ENCODE assay signal across 20 cellular contexts in the genomic region with DNA sequence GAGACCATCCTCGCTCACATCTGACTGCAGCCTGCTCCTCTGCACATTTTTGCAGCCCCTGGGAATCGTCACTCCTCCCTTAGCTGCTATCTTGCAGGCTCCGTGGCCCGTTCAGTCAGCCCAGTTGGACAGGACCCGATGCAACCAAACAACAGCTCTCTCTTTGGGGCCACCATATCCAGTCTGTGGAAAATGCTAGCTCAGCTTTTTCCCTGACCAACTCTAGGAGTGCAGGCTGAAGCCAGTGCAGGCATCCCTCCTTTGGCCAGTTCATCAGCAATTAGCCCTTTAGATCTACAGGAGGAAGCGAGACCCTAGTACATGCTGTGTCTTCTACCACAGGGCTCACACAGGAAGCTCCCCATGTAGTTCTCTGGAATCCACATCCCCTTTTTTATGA.
"Had no signal": no experiment of that assay in that cellular context is flagged by ENCODE, and none has a peak within 500 bp of the region (broad histone marks: within the 10 kb centered on the region; RNA-seq: fewer than 3 reads in every experiment).

No MANE protein-coding gene starts in this region.

- H3K27me3 ChIP-seq: foreskin keratinocyte, neural progenitor cell, ovary, right atrium auricular region, suprapubic skin, thyroid gland had no signal

- FAIRE-seq: small intestine, urothelium cell line had no signal

- H3K9ac ChIP-seq: neural progenitor cell had no signal

- ATAC-seq: foreskin keratinocyte; left ventricle myocardium superior; natural killer cell treated with Interleukin-12 subunit alpha and Interleukin-12 subunit beta and Interleukin-15 and Interleukin-18, amount 100 ng/mL, for 72 hours; stimulated activated naive CD8-positive, alpha-beta T cell treated with anti-CD3 and anti-CD28 coated beads, Interleukin-15, Interleukin-2, amounts not matched to agents 100 U/mL and 50 U/mL, for 24 hours had no signal

- H3K9me3 ChIP-seq: ovary, right atrium auricular region, suprapubic skin, thyroid gland had no signal

- H3K4me2 ChIP-seq: neural progenitor cell had no signal

- H3K4me1 ChIP-seq: foreskin keratinocyte, neural progenitor cell had no signal

- H3K4me3 ChIP-seq: lung, neural progenitor cell, ovary, right atrium auricular region, suprapubic skin, thyroid gland had no signal

- H3K36me3 ChIP-seq: neural progenitor cell, ovary, right atrium auricular region, suprapubic skin, thyroid gland had no signal

- DNase-seq: dermis blood vessel endothelial cell; foreskin keratinocyte; head of caudate nucleus; hippocampal formation; left colon; left ventricle myocardium superior; mesenchymal stem cell; midbrain; nucleus accumbens; ovary; stimulated activated CD4-positive, alpha-beta T cell treated with anti-CD3 and anti-CD28 coated beads, Interleukin-2, amount 100 ng/mL, for 48 hours; stimulated activated naive CD8-positive, alpha-beta T cell treated with anti-CD3 and anti-CD28 coated beads, Interleukin-15, Interleukin-2, amounts not matched to agents 100 U/mL and 50 U/mL, for 24 hours; thyroid gland had no signal

- H2AFZ ChIP-seq: neural progenitor cell had no signal

- H3K27ac ChIP-seq: foreskin keratinocyte, neural progenitor cell, ovary, right atrium auricular region, suprapubic skin, thyroid gland had no signal
